Comparison of ENCODE assay signal across 17 cellular contexts in genomic region chr12:51517800-51518199, GRCh38.
DNase-seq lines count a peak whose midpoint lies in the region; ATAC-seq and TF ChIP-seq lines count a peak whose summit lies in the region.
"Had no signal": no experiment of that assay in that cellular context is flagged by ENCODE, and none has a peak within 500 bp of the region (broad histone marks: within the 10 kb centered on the region; RNA-seq: fewer than 3 reads in every experiment).

No MANE protein-coding gene starts in this region.

- POLR2A ChIA-PET in HCT116 (lab: Charles Lee) = no interaction called here

- H3K27ac ChIP-seq in HCT116 (ENCODE audit: low read depth, low read length) (no peak overlapping the region), OCI-LY3 (ENCODE audit: low read length) (no peak overlapping the region)
- H3K27ac ChIP-seq: psoas muscle had no signal

- no TSS peak for BruUV-seq in HCT116 (replicated peaks; lab: Mats Ljungman, UMichigan)

- RAD21 ChIA-PET in HCT116 (lab: Charles Lee; ENCODE audit: low non-redundant PET in 1 of 2, low total read pairs in 2 of 2, uncharacterized antibody in 2 of 2, unreplicated experiment in 2 of 2) = no interaction called here

- H3K27me3 ChIP-seq in HCT116 (ENCODE audit: insufficient read depth, low read length) (peaks cover 19% of the 10 kb centered on the region), OCI-LY3 (ENCODE audit: low read depth, low read length) (no peaks in the 10 kb centered on the region)

- H3K36me3 ChIP-seq in HCT116 (ENCODE audit: control insufficient read depth in 1 of 2, insufficient read depth in 2 of 2, low read length in 2 of 2) = no peaks in the 10 kb centered on the region
- no peaks in the 10 kb centered on the region for H3K36me3 ChIP-seq in OCI-LY3 (replicated peaks; ENCODE audit: low read depth, low read length)
- H3K36me3 ChIP-seq: HAP-1 had no signal

- DNase-seq in HCT116 (ENCODE audit: low read depth, low spot score) = no peak
- no peak for DNase-seq in choroid plexus epithelial cell (ENCODE audit: low read depth)
- DNase-seq in posterior vena cava (ENCODE audit: low spot score) = peak; percentile 13
- no peak for DNase-seq in NCI-H2107 (lab: John Stamatoyannopoulos, UW)
- no peak for DNase-seq in head of caudate nucleus
- no peak for DNase-seq in GM20000 (ENCODE audit: low spot score)
- DNase-seq: activated gamma-delta T cell treated with Interleukin-2 at 50 U/mL for 16 hours; activated T-cell treated with anti-CD3 and anti-CD28 coated beads, Interleukin-2, amount 50 U/mL, for 1 hour; AML-193; DMS53; IMR-90; mammary epithelial cell; NCI-H1417; psoas muscle; T-helper 17 cell had no signal

- H2AFZ ChIP-seq in HCT116 (ENCODE audit: low read depth, low read length, poor library complexity, severe bottlenecking) = no peak overlapping the region
- no peak overlapping the region for H2AFZ ChIP-seq in OCI-LY3 (ENCODE audit: low read depth, low read length)

- H3K4me1 ChIP-seq in HCT116 (ENCODE audit: control insufficient read depth in 1 of 2, insufficient read depth in 2 of 2, low read length in 2 of 2) (no peaks in the 10 kb centered on the region), OCI-LY3 (ENCODE audit: low read length) (peaks cover 29% of the 10 kb centered on the region)
- H3K4me1 ChIP-seq: HAP-1, psoas muscle had no signal

- H3K4me3 ChIP-seq in HCT116 (replicated peaks in 1 of 2; ENCODE audit: low read depth in 1 of 2, low read length in 2 of 2) (no peak overlapping the region), OCI-LY3 (ENCODE audit: low read length) (no peak overlapping the region), choroid plexus epithelial cell (ENCODE audit: low read depth, low read length) (no peak overlapping the region)
- H3K4me3 ChIP-seq: HAP-1, psoas muscle had no signal

- H4K20me1 ChIP-seq in HCT116 (ENCODE audit: insufficient read depth) = no peaks in the 10 kb centered on the region
- no peaks in the 10 kb centered on the region for H4K20me1 ChIP-seq in OCI-LY3 (ENCODE audit: insufficient read depth, low read length)

- intact Hi-C loops in HCT116 (cut with micrococcal nuclease) (no loop called here), posterior vena cava (cut with DNase I) (no loop called here), head of caudate nucleus (cut with DNase I) (no loop called here)

- CTCF ChIA-PET in HCT116 (lab: Charles Lee) = no interaction called here

- no peak overlapping the region for H3K4me2 ChIP-seq in HCT116 (ENCODE audit: low read length)
- H3K4me2 ChIP-seq in OCI-LY3 (ENCODE audit: low read length) = no peak overlapping the region

- no peak for TF ChIP-seq CTCF in HCT116 (IDR thresholded peaks at IDR 0.05 in 2 of 3, conservative IDR thresholded peaks at IDR 0.05 in 1 of 3; ENCODE audit: borderline replicate concordance in 1 of 3, insufficient read depth in 1 of 3, low read depth in 2 of 3, low read length in 2 of 3)
- TF ChIP-seq CTCF in OCI-LY3 (IDR thresholded peaks at IDR 0.05; ENCODE audit: low read depth, low read length) = peak; percentile 12; the same call in 1 of the 2 replicates
- TF ChIP-seq CTCF in choroid plexus epithelial cell (conservative IDR thresholded peaks at IDR 0.05; ENCODE audit: low read depth, low read length) = peak; percentile 36
- TF ChIP-seq CTCF in GM20000 (IDR thresholded peaks at IDR 0.05; ENCODE audit: extremely low read depth, missing control alignments) = no peak

- H3K79me2 ChIP-seq in HCT116 (ENCODE audit: insufficient read depth, low read length) (no peaks in the 10 kb centered on the region), OCI-LY3 (ENCODE audit: low read length) (no peaks in the 10 kb centered on the region)

- H3K9me2 ChIP-seq in HCT116 (ENCODE audit: insufficient read depth) = no peaks in the 10 kb centered on the region

- H3K9ac ChIP-seq in HCT116 (ENCODE audit: low read length) = no peak overlapping the region
- no peak overlapping the region for H3K9ac ChIP-seq in OCI-LY3 (ENCODE audit: low read length)

- no peak for TF ChIP-seq POLR2A in HCT116 (IDR thresholded peaks at IDR 0.05; ENCODE audit: borderline replicate concordance, extremely low read depth, insufficient read depth, insufficient read length)

- TF ChIP-seq RAD21 in HCT116 (IDR thresholded peaks at IDR 0.05; ENCODE audit: low read depth) = no peak

- H3K9me3 ChIP-seq in HCT116 (ENCODE audit: control insufficient read depth in 1 of 2, insufficient read depth in 1 of 2, low read depth in 1 of 2, low read length in 2 of 2) = no peaks in the 10 kb centered on the region
- H3K9me3 ChIP-seq in OCI-LY3 (ENCODE audit: insufficient read depth, low read length) = no peaks in the 10 kb centered on the region
- H3K9me3 ChIP-seq: HAP-1, psoas muscle had no signal

- peak; percentile 40; the same call in 1 of the 2 replicates for ATAC-seq in HCT116
- ATAC-seq: psoas muscle, T-helper 17 cell had no signal

TF ChIP-seq in HCT116, 20 proteins besides CTCF, POLR2A, EP300 and RAD21:
- TF ChIP-seq SRF (IDR thresholded peaks at IDR 0.05; ENCODE audit: low read depth) (no peak), REST (IDR thresholded peaks at IDR 0.05; ENCODE audit: low read depth) (no peak)
TF ChIP-seq in HCT116: peak in this region for 0.

Comparison
In these comparisons a context has a peak if more than half of its experiments do, and no peak if none do; other contexts are left out.
1. CTCF ChIP-seq: peak in OCI-LY3 (single experiment) and choroid plexus epithelial cell (single experiment); none in HCT116 (0 of 3) and GM20000 (single experiment).